ENCODE assay signal across 20 cellular contexts in the genomic region with DNA sequence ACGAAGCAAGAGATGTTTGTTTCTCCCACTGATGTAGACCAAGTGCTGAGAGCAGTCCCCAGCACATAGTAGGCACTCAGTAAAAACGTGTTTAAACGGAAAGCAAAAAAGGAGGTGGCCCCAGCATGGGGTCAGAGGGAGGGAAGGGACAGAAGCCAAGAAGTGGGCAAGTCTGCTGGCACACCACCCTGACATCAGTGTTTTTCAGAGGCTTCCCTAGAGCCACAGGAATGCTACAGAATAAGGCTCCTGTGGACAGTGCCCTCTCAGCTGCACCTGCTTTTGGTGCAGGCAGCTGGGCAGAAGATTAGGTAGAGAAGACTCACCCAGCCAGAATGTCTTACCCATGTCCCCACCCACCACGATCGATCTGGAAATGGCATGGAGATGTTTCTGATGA. TPM values are rescaled to one million over a fixed set of nuclear protein-coding genes. Genes with fewer than 3 reads are reported as not detected.
DNase-seq lines count a peak whose midpoint lies in the region; ATAC-seq and TF ChIP-seq lines count a peak whose summit lies in the region.
"Had no signal": no experiment of that assay in that cellular context is flagged by ENCODE, and none has a peak within 500 bp of the region (broad histone marks: within the 10 kb centered on the region; RNA-seq: fewer than 3 reads in every experiment).

No MANE protein-coding gene starts in this region.

- TF ChIP-seq CTCF in right atrium auricular region (IDR thresholded peaks at IDR 0.05) (no peak), brain microvascular endothelial cell (IDR thresholded peaks at IDR 0.05; ENCODE audit: low read depth, low read length, missing control alignments) (no peak), vagina (IDR thresholded peaks at IDR 0.05) (no peak), uterus (IDR thresholded peaks at IDR 0.05) (no peak)

- peaks cover 0 to 42% of the 10 kb centered on the region in 2 donors for H3K4me1 ChIP-seq in right atrium auricular region
- peaks cover 28% of the 10 kb centered on the region for H3K4me1 ChIP-seq in vagina
- peaks cover 0 to 4% of the 10 kb centered on the region in 2 donors for H3K4me1 ChIP-seq in uterus
- H3K4me1 ChIP-seq: adrenal gland had no signal

- H3K36me3 ChIP-seq in right atrium auricular region (no peaks in the 10 kb centered on the region), brain microvascular endothelial cell (replicated peaks) (no peaks in the 10 kb centered on the region), vagina (no peaks in the 10 kb centered on the region), uterus (no peaks in the 10 kb centered on the region)
- H3K36me3 ChIP-seq: adrenal gland had no signal

- no peak overlapping the region for H3K4me3 ChIP-seq in right atrium auricular region
- H3K4me3 ChIP-seq in brain microvascular endothelial cell (ENCODE audit: low read depth, low read length) = no peak overlapping the region
- H3K4me3 ChIP-seq in vagina = no peak overlapping the region
- no peak overlapping the region for H3K4me3 ChIP-seq in uterus
- H3K4me3 ChIP-seq: adrenal gland had no signal

- intact Hi-C loops in Right ventricle myocardium superior (cut with DNase I) (no loop called here), vagina (cut with DNase I) (no loop called here), uterus (cut with DNase I; ENCODE audit: low total_unique reads) (no loop called here)

- in situ Hi-C loops in brain microvascular endothelial cell (cut with HindIII; ENCODE audit: low pct_ligation_motif_present, low sequenced_read_pairs) = no loop called here

- no peaks in the 10 kb centered on the region for H3K9me3 ChIP-seq in right atrium auricular region
- no peaks in the 10 kb centered on the region for H3K9me3 ChIP-seq in vagina
- no peaks in the 10 kb centered on the region for H3K9me3 ChIP-seq in uterus
- H3K9me3 ChIP-seq: adrenal gland had no signal

- no peaks in the 10 kb centered on the region for H3K27me3 ChIP-seq in right atrium auricular region
- H3K27me3 ChIP-seq in brain microvascular endothelial cell (replicated peaks) = no peaks in the 10 kb centered on the region
- H3K27me3 ChIP-seq in vagina = no peaks in the 10 kb centered on the region
- no peaks in the 10 kb centered on the region for H3K27me3 ChIP-seq in uterus

- H3K27ac ChIP-seq in right atrium auricular region (peak overlapping the region; percentile 80 to 94), brain microvascular endothelial cell (peak overlapping the region; percentile 13), vagina (peak overlapping the region; percentile 39), uterus (no peak overlapping the region)

- TF ChIP-seq POLR2A in vagina (IDR thresholded peaks at IDR 0.05) (no peak), uterus (IDR thresholded peaks at IDR 0.05) (no peak)

- DNase-seq in right atrium auricular region (ENCODE audit: low spot score) (no peak), Right ventricle myocardium superior (no peak), brain microvascular endothelial cell (no peak), myocyte (ENCODE audit: low read depth) (peak; percentile 96), vagina (ENCODE audit: extremely low spot score in 2 of 2) (no peak), uterus (no peak), NCI-H1048 (lab: John Stamatoyannopoulos, UW) (no peak)
- DNase-seq: activated CD4-positive, alpha-beta memory T cell treated with anti-CD3 and anti-CD28 coated beads for 36 hours; activated CD4-positive, CD25-positive, alpha-beta regulatory T cell; activated gamma-delta T cell treated with Interleukin-2 at 50 U/mL for 16 hours; adrenal gland; foreskin melanocyte; KBM-7; kidney; NCI-H2029; NCI-H345; NCI-H82 had no signal

- ATAC-seq in Right ventricle myocardium superior (ENCODE audit: poor library complexity) (no peak), HG03095 (IDR thresholded peaks at IDR 0.05; ENCODE audit: unreplicated experiment) (no peak)
- ATAC-seq: Panc1 had no signal

RNA-seq across cellular contexts. Expression of a gene that starts 8.3 kb away (rescaled TPM):
- total RNA-seq in right atrium auricular region = 1,000 to 10,000 TPM; 3,842 to 8,672 TPM
- 1,733 TPM for total RNA-seq in Right ventricle myocardium superior
- 970 and 2,203 TPM in 2 replicates for total RNA-seq in myocyte
- 1,024 TPM for polyA plus RNA-seq in myocyte (2012)
- not detected for total RNA-seq in vagina
- under 1 TPM in 2 of 4 donors, not detected in 2; 0.35 to 0.64 TPM for total RNA-seq in uterus
- total RNA-seq: activated CD4-positive, alpha-beta memory T cell treated with anti-CD3 and anti-CD28 coated beads for 36 hours; kidney; SK-MEL-5 had no signal

RNA-seq across cellular contexts. Expression of a gene that starts 57.4 kb away (rescaled TPM):
- 10 to 100 TPM; 23.3 to 24.6 TPM for total RNA-seq in right atrium auricular region
- 27.4 TPM for total RNA-seq in Right ventricle myocardium superior
- total RNA-seq in myocyte = 30.9 and 44.1 TPM in 2 replicates
- 28.6 TPM for polyA plus RNA-seq in myocyte (2012)
- total RNA-seq in vagina = 18.4 TPM
- 10 to 100 TPM; 10.9 to 61.1 (median 32.0) TPM for total RNA-seq in uterus

Comparison
In these comparisons a context has a peak if more than half of its experiments do, and no peak if none do; other contexts are left out.
1. H3K27ac ChIP-seq: peak in right atrium auricular region (2 of 2), brain microvascular endothelial cell (single experiment) and vagina (single experiment); none in uterus (0 of 2).
2. RNA of a gene that starts 8.3 kb away (total RNA-seq): 3,842 to 8,672 TPM in right atrium auricular region, 1,733 TPM in Right ventricle myocardium superior (single experiment) and 970 to 2,203 TPM in myocyte; 0.35 to 0.64 TPM in uterus and not detected in vagina (single experiment); every median in the first group is over 100 times any median in the second.